In genomic region chr7:143279186-143280098, GRCh38 we compare ENCODE assay signal across 9 cellular contexts. TPM values are rescaled to one million over a fixed set of nuclear protein-coding genes. Genes with fewer than 3 reads are reported as not detected.
A peak's percentile ranks its signal among the peaks of the same experiment; 100 is the strongest.
DNase-seq lines count a peak whose midpoint lies in the region; ATAC-seq and TF ChIP-seq lines count a peak whose summit lies in the region.
"Had no signal": no experiment of that assay in that cellular context is flagged by ENCODE, and none has a peak within 500 bp of the region (broad histone marks: within the 10 kb centered on the region; RNA-seq: fewer than 3 reads in every experiment).

No MANE protein-coding gene starts in this region.

- peak overlapping the region; percentile 19 for H3K27ac ChIP-seq in urinary bladder (ENCODE audit: low read depth)

- peak overlapping the region; percentile 84 for H3K27ac Mint-ChIP-seq in central memory CD8-positive, alpha-beta T cell (ENCODE audit: low read depth)
- H3K27ac Mint-ChIP-seq in memory B cell = peak overlapping the region; percentile 84

- H3K36me3 ChIP-seq in urinary bladder (ENCODE audit: insufficient read depth) = no peaks in the 10 kb centered on the region

- no peak for TF ChIP-seq CTCF in AG09309 (IDR thresholded peaks at IDR 0.05; ENCODE audit: control insufficient read depth, insufficient read depth, low read depth, low read length, missing control alignments)

- peaks cover 29% of the 10 kb centered on the region for H3K4me1 Mint-ChIP-seq in central memory CD8-positive, alpha-beta T cell
- H3K4me1 Mint-ChIP-seq in memory B cell = peaks cover 27% of the 10 kb centered on the region

- ATAC-seq in central memory CD8-positive, alpha-beta T cell (replicated peaks; ENCODE audit: extremely low read depth, poor library complexity, severe bottlenecking) = peak; percentile 80
- ATAC-seq in memory B cell (ENCODE audit: low read depth) = peak; percentile 30
- no peak for ATAC-seq in HG03520 (IDR thresholded peaks at IDR 0.05; ENCODE audit: unreplicated experiment)

- no peaks in the 10 kb centered on the region for H3K36me3 Mint-ChIP-seq in central memory CD8-positive, alpha-beta T cell (ENCODE audit: insufficient read depth)
- H3K36me3 Mint-ChIP-seq in memory B cell = no peaks in the 10 kb centered on the region

- no peaks in the 10 kb centered on the region for H3K27me3 Mint-ChIP-seq in central memory CD8-positive, alpha-beta T cell
- H3K27me3 Mint-ChIP-seq in memory B cell = no peaks in the 10 kb centered on the region

- H3K4me1 ChIP-seq in urinary bladder (ENCODE audit: insufficient read depth) = no peaks in the 10 kb centered on the region

- DNase-seq in AG09309 (ENCODE audit: low read depth) = peak; percentile 37
- DNase-seq in M059J (ENCODE audit: low read depth) = peak; percentile 90
- DNase-seq in central memory CD8-positive, alpha-beta T cell (ENCODE audit: low spot score in 2 of 2) = no peak
- no peak for DNase-seq in memory B cell (ENCODE audit: low spot score in 2 of 2)
- no peak for DNase-seq in NCI-H82 (lab: John Stamatoyannopoulos, UW)
- DNase-seq in SIG-M5 treated with dmso at 0.1 percent for 504 hours (lab: John Stamatoyannopoulos, UW; ENCODE audit: unreplicated experiment) = no peak

- H3K4me3 ChIP-seq in AG09309 (ENCODE audit: control insufficient read depth, low read depth, low read length) = no peak overlapping the region
- no peak overlapping the region for H3K4me3 ChIP-seq in urinary bladder (ENCODE audit: low read depth, low read length)

- H3K4me3 Mint-ChIP-seq in central memory CD8-positive, alpha-beta T cell = peak overlapping the region; percentile 58
- peak overlapping the region; percentile 9 for H3K4me3 Mint-ChIP-seq in memory B cell

- H3K9me3 Mint-ChIP-seq in central memory CD8-positive, alpha-beta T cell = no peaks in the 10 kb centered on the region
- no peaks in the 10 kb centered on the region for H3K9me3 Mint-ChIP-seq in memory B cell

- WGBS in urinary bladder = 43% methylated on average over 8 of the region's 8 CpGs

RNA-seq across cellular contexts. Expression of gene TMEM139, which starts 5.3 kb away (rescaled TPM):
- total RNA-seq in M059J (2014; rRNA removed; shearing (Covaris generic)) = 0.07 TPM in 1 of 2 replicates, not detected in the other
- 2.1 TPM for total RNA-seq in urinary bladder
- polyA plus RNA-seq in urinary bladder = 1.2 TPM

RNA-seq across cellular contexts. Expression of gene CASP2, which starts 8.7 kb away (rescaled TPM):
- 22.5 and 31.2 TPM in 2 replicates for total RNA-seq in M059J (2014; rRNA removed; shearing (Covaris generic))
- 22.0 TPM for total RNA-seq in urinary bladder
- polyA plus RNA-seq in urinary bladder = 7.5 TPM

RNA-seq across cellular contexts. Expression of gene GSTK1, which starts 16.2 kb away (rescaled TPM):
- 127 and 133 TPM in 2 replicates for total RNA-seq in M059J (2014; rRNA removed; shearing (Covaris generic))
- total RNA-seq in urinary bladder = 84.8 TPM
- 139 TPM for polyA plus RNA-seq in urinary bladder

RNA-seq across cellular contexts. Expression of gene CLCN1, which starts 36.5 kb away (rescaled TPM):
- not detected in 2 replicates for total RNA-seq in M059J (2014; rRNA removed; shearing (Covaris generic))
- total RNA-seq in urinary bladder = 0.16 TPM
- polyA plus RNA-seq in urinary bladder = 0.05 TPM

RNA-seq across cellular contexts. Expression of gene TAS2R40, which starts 57.6 kb away (rescaled TPM):
- not detected in 2 replicates for total RNA-seq in M059J (2014; rRNA removed; shearing (Covaris generic))
- not detected for total RNA-seq in urinary bladder
- polyA plus RNA-seq in urinary bladder = not detected
- total RNA-seq: subcutaneous adipose tissue had no signal

Comparison
In these comparisons a context has a peak if more than half of its experiments do, and no peak if none do; other contexts are left out.
1. DNase-seq: peak in AG09309 (single experiment) and M059J (single experiment); none in central memory CD8-positive, alpha-beta T cell (0 of 2), memory B cell (0 of 2), NCI-H82 (single experiment) and SIG-M5 treated with dmso at 0.1 percent for 504 hours (single experiment).